ENCODE assay signal across 15 cellular contexts in the genomic region with DNA sequence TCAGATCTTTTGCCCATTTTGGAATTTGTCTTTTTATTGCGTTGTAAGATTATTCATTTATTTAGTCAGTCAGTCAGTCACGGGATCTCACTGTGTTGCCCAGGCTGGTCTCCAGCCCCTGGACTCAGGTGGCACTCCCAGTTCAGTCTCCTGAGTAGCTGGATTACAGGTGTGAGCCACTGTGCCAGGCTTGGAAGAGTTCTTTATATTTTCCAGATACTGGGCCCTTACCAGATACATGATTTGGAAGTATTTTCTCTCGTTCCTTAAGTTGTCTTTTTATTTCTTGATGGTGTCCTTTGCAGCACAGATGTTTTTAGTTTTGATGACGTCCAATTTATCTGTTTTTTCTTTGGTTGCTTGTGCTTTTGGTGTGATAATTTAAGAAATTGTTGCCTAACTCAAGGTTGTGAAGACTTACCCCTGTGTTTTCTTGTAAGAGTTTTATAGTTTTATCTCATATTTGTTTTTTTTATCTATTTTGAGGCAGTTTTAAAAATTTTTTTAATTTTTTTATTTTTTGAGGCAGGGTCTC.
"Had no signal": no experiment of that assay in that cellular context is flagged by ENCODE, and none has a peak within 500 bp of the region (broad histone marks: within the 10 kb centered on the region; RNA-seq: fewer than 3 reads in every experiment).

No MANE protein-coding gene starts in this region.

- DNase-seq: activated CD4-positive, alpha-beta T cell treated with anti-CD3 and anti-CD28 coated beads, Interleukin-2, amount 50 U/mL, for 4 hours; activated CD4-positive, CD25-positive, alpha-beta regulatory T cell treated with anti-CD3 and anti-CD28 coated beads, Interleukin-2, amount 50 U/mL, for 72 hours; activated CD8-positive, alpha-beta memory T cell treated with anti-CD3 and anti-CD28 coated beads, Interleukin-2, amount 10 ng/mL, durations not matched to agents 7 days and 5 days; activated naive CD4-positive, alpha-beta T cell treated with anti-CD3 and anti-CD28 coated beads, Interleukin-2, amount 50 U/mL, for 16 hours; activated T-cell treated with anti-CD3 and anti-CD28 coated beads, Interleukin-2, amount 50 U/mL, for 1 hour; dorsolateral prefrontal cortex; head of caudate nucleus; ovary; sigmoid colon; stimulated activated CD4-positive, alpha-beta T cell treated with anti-CD3 and anti-CD28 coated beads, Interleukin-2, amount 100 ng/mL, for 24 hours; T1000; uterus had no signal

- H3K27me3 ChIP-seq: dorsolateral prefrontal cortex, esophagus muscularis mucosa, ovary, sigmoid colon, tibial artery, uterus had no signal

- H3K27ac Mint-ChIP-seq: activated CD8-positive, alpha-beta memory T cell treated with anti-CD3 and anti-CD28 coated beads, Interleukin-2, amount 10 ng/mL, durations not matched to agents 7 days and 5 days; activated T-helper 2 cell treated with anti-CD3 and anti-CD28 coated beads, Interferon-gamma antibody, Interleukin-2, Interleukin-4, amounts not matched to agents 10 μg/mL and 5 μg/mL and 100 μg/mL, durations not matched to agents 14 hours and 24 hours and 36 hours had no signal

- ATAC-seq: activated CD8-positive, alpha-beta memory T cell treated with anti-CD3 and anti-CD28 coated beads, Interleukin-2, amount 10 ng/mL, durations not matched to agents 7 days and 5 days had no signal

- H3K4me3 Mint-ChIP-seq: activated CD8-positive, alpha-beta memory T cell treated with anti-CD3 and anti-CD28 coated beads, Interleukin-2, amount 10 ng/mL, durations not matched to agents 7 days and 5 days had no signal

- H3K9me3 ChIP-seq: esophagus muscularis mucosa, ovary, sigmoid colon, tibial artery, uterus had no signal

- H3K27ac ChIP-seq: dorsolateral prefrontal cortex, esophagus muscularis mucosa, ovary, sigmoid colon, tibial artery, uterus had no signal

- H3K9me3 Mint-ChIP-seq: activated T-helper 2 cell treated with anti-CD3 and anti-CD28 coated beads, Interferon-gamma antibody, Interleukin-2, Interleukin-4, amounts not matched to agents 10 μg/mL and 5 μg/mL and 100 μg/mL, durations not matched to agents 14 hours and 24 hours and 36 hours had no signal

- H3K36me3 ChIP-seq: esophagus muscularis mucosa, ovary, sigmoid colon, tibial artery, uterus had no signal

- H3K27me3 Mint-ChIP-seq: activated CD8-positive, alpha-beta memory T cell treated with anti-CD3 and anti-CD28 coated beads, Interleukin-2, amount 10 ng/mL, durations not matched to agents 7 days and 5 days had no signal

- H3K4me3 ChIP-seq: dorsolateral prefrontal cortex, esophagus muscularis mucosa, ovary, sigmoid colon, tibial artery, uterus had no signal
